Comparison of ENCODE assay signal across 8 cellular contexts in the genomic region with DNA sequence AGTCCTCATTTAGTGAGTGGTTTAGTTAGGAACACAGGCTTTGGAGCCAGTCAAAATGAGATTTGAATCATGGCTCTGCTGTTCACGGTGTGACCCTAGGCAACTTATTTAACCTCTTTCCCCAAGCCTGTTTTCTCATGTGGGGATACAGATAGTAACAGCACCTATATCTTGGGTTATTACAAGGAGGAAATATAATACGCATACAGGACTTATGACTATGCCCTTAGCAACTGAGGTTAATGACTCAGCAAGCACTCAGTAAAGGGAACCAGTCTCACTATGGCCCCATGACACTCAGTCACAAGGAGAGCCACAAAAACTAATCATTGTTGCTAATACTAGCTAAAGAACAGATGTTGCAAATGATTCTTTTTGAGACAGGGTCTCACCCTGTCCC. TPM values are rescaled to one million over a fixed set of nuclear protein-coding genes. Genes with fewer than 3 reads are reported as not detected.
DNase-seq lines count a peak whose midpoint lies in the region; ATAC-seq and TF ChIP-seq lines count a peak whose summit lies in the region.

No MANE protein-coding gene starts in this region.

- H3K27ac ChIP-seq in esophagus squamous epithelium (peak overlapping the region; percentile 32 to 72 (median 37)), left ventricle myocardium inferior (replicated peaks) (no peak overlapping the region)

- H3K4me3 ChIP-seq in MG63 (no peak overlapping the region), esophagus squamous epithelium (no peak overlapping the region), left ventricle myocardium inferior (no peak overlapping the region)

- ATAC-seq in GM21737 (IDR thresholded peaks at IDR 0.05; ENCODE audit: unreplicated experiment): peak; percentile 56

- TF ChIP-seq POLR2A in esophagus squamous epithelium (IDR thresholded peaks at IDR 0.05): no peak

- no peaks in the 10 kb centered on the region for H3K9me3 ChIP-seq in MG63
- no peaks in the 10 kb centered on the region for H3K9me3 ChIP-seq in esophagus squamous epithelium
- H3K9me3 ChIP-seq in left ventricle myocardium inferior (replicated peaks): no peaks in the 10 kb centered on the region

- 49% methylated on average over 2 of the region's 2 CpGs for WGBS in esophagus squamous epithelium, 2 donors

- H3K27me3 ChIP-seq in MG63 (no peaks in the 10 kb centered on the region), esophagus squamous epithelium (no peaks in the 10 kb centered on the region), left ventricle myocardium inferior (ENCODE audit: low read depth) (no peaks in the 10 kb centered on the region)

- H3K4me1 ChIP-seq in esophagus squamous epithelium (peaks cover 0 to 28% (median 6%) of the 10 kb centered on the region in 3 donors), left ventricle myocardium inferior (peaks cover 16% of the 10 kb centered on the region)

- TF ChIP-seq CTCF in GM10266 (IDR thresholded peaks at IDR 0.05; ENCODE audit: control insufficient read depth, insufficient read depth, low read depth, missing control alignments): no peak
- TF ChIP-seq CTCF in esophagus squamous epithelium (IDR thresholded peaks at IDR 0.05): no peak
- TF ChIP-seq CTCF in left ventricle myocardium inferior (IDR thresholded peaks at IDR 0.05; ENCODE audit: borderline replicate concordance): no peak

- intact Hi-C loops in esophagus squamous epithelium (cut with DNase I) (no loop called here), left ventricle myocardium inferior (cut with micrococcal nuclease) (no loop called here)

- DNase-seq in GM10266 (ENCODE audit: extremely low spot score): peak; percentile 39
- DNase-seq in MG63: peak; percentile 16
- DNase-seq in esophagus squamous epithelium (lab: John Stamatoyannopoulos, UW): no peak
- no peak for DNase-seq in left ventricle myocardium inferior
- no peak for DNase-seq in NCI-H345 treated with DMSO at 0.1 percent for 48 hours (lab: John Stamatoyannopoulos, UW; ENCODE audit: unreplicated experiment)
- DNase-seq in SW480 (ENCODE audit: low spot score): no peak
- DNase-seq in SHP77 treated with DMSO at 0.1 percent for 48 hours (lab: John Stamatoyannopoulos, UW): no peak

- H3K36me3 ChIP-seq in MG63 (no peaks in the 10 kb centered on the region), esophagus squamous epithelium (peaks cover 0 to 7% (median 0%) of the 10 kb centered on the region in 3 donors), left ventricle myocardium inferior (peaks cover 23% of the 10 kb centered on the region)

RNA-seq across cellular contexts. Expression of a gene that starts 45.9 kb away (rescaled TPM):
- 29.7 and 37.1 TPM in 2 replicates for total RNA-seq in MG63 (2014; rRNA removed; shearing (Covaris generic); ENCODE audit: low replicate concordance)
- total RNA-seq in esophagus squamous epithelium (10 to 100 TPM; 29.1 to 65.9 (median 48.0) TPM), left ventricle myocardium inferior (8.6 TPM)

Comparison
In these comparisons a context has a peak if more than half of its experiments do, and no peak if none do; other contexts are left out.
1. DNase-seq: peak in GM10266 (single experiment) and MG63 (single experiment); none in esophagus squamous epithelium (single experiment), left ventricle myocardium inferior (single experiment), NCI-H345 treated with DMSO at 0.1 percent for 48 hours (single experiment), SW480 (single experiment) and SHP77 treated with DMSO at 0.1 percent for 48 hours (single experiment).